28 cellular contexts compared by ENCODE assay signal in the genomic region with DNA sequence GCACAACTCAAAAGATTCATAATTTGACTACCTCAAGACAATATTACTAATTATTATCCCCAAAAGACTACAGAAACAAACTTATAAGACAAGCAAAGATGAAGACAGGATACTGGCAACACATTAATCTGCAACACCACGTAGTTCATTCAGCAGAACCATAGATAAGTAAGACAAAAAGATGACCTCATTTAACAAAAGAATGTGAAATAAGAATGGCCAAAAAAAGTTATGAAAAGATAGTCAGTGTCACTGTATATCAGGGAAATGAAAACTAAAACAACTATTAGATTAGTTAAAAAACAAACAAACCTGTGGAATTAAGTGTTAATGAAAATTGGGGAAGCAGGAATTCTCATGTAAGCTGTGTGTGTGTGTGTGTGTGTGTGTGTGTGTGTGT.
"Had no signal": no experiment of that assay in that cellular context is flagged by ENCODE, and none has a peak within 500 bp of the region (broad histone marks: within the 10 kb centered on the region; RNA-seq: fewer than 3 reads in every experiment).

No MANE protein-coding gene starts in this region.

- H3K36me3 ChIP-seq: adrenal gland, colonic mucosa had no signal

- H3K27ac ChIP-seq: adrenal gland, body of pancreas, colonic mucosa, gastroesophageal sphincter had no signal

- H3K4me1 ChIP-seq: adrenal gland, body of pancreas, colonic mucosa had no signal

- ATAC-seq: activated CD4-positive, alpha-beta T cell treated with anti-CD3 and anti-CD28 coated beads for 36 hours; activated CD8-positive, alpha-beta memory T cell treated with anti-CD3 and anti-CD28 coated beads, Interleukin-2, amount 10 ng/mL, durations not matched to agents 7 days and 5 days; activated CD8-positive, alpha-beta T cell treated with anti-CD3 and anti-CD28 coated beads, Interleukin-2, amount 10 ng/mL, durations not matched to agents 7 days and 5 days; activated naive CD8-positive, alpha-beta T cell treated with anti-CD3 and anti-CD28 coated beads, Interleukin-2, amount 50 U/mL, for 24 hours; body of pancreas; esophagus mucosa; gastroesophageal sphincter had no signal

- H3K4me3 ChIP-seq: adrenal gland, body of pancreas, colonic mucosa, gastroesophageal sphincter had no signal

- H3K4me3 Mint-ChIP-seq: activated CD4-positive, alpha-beta memory T cell treated with anti-CD3 and anti-CD28 coated beads for 36 hours; activated CD4-positive, alpha-beta T cell treated with anti-CD3 and anti-CD28 coated beads for 36 hours; activated CD4-positive, alpha-beta T cell treated with anti-CD3 and anti-CD28 coated beads, Interleukin-2, amount 10 ng/mL, durations not matched to agents 24 days and 14 days; activated CD8-positive, alpha-beta memory T cell treated with anti-CD3 and anti-CD28 coated beads, Interleukin-2, amount 10 ng/mL, durations not matched to agents 7 days and 5 days; activated CD8-positive, alpha-beta T cell treated with anti-CD3 and anti-CD28 coated beads, Interleukin-2, amount 10 ng/mL, durations not matched to agents 7 days and 5 days; activated naive CD4-positive, alpha-beta T cell treated with anti-CD3 and anti-CD28 coated beads for 36 hours; activated naive CD4-positive, alpha-beta T cell treated with anti-CD3 and anti-CD28 coated beads, Interleukin-2, amount 50 U/mL, for 24 hours; activated naive CD8-positive, alpha-beta T cell treated with anti-CD3 and anti-CD28 coated beads for 36 hours; activated naive CD8-positive, alpha-beta T cell treated with anti-CD3 and anti-CD28 coated beads, Interleukin-2, amount 50 U/mL, for 24 hours; activated T-helper 1 cell treated with anti-CD3 and anti-CD28 coated beads, Interleukin-12 subunit alpha, Interleukin-12 subunit beta, Interleukin-2, Interleukin-4 antibody, amounts not matched to agents 30 ng/mL and 10 ng/mL and 1 ng/mL, durations not matched to agents 14 hours and 24 hours and 36 hours had no signal

- DNase-seq: activated CD4-positive, alpha-beta memory T cell treated with anti-CD3 and anti-CD28 coated beads for 36 hours; activated CD4-positive, alpha-beta T cell treated with anti-CD3 and anti-CD28 coated beads for 36 hours; activated CD4-positive, alpha-beta T cell treated with anti-CD3 and anti-CD28 coated beads, Interleukin-2, amount 10 ng/mL, durations not matched to agents 24 days and 14 days; activated CD4-positive, CD25-positive, alpha-beta regulatory T cell; activated CD4-positive, CD25-positive, alpha-beta regulatory T cell treated with anti-CD3 and anti-CD28 coated beads, Interleukin-2, amount 50 U/mL, for 72 hours; activated CD8-positive, alpha-beta memory T cell treated with anti-CD3 and anti-CD28 coated beads, Interleukin-2, amount 10 ng/mL, durations not matched to agents 7 days and 5 days; activated CD8-positive, alpha-beta memory T cell treated with anti-CD3 and anti-CD28 coated beads, Interleukin-2, amount 50 U/mL, for 4 hours; activated CD8-positive, alpha-beta T cell treated with anti-CD3 and anti-CD28 coated beads, Interleukin-2, amount 10 ng/mL, durations not matched to agents 7 days and 5 days; activated effector memory CD4-positive, alpha-beta T cell treated with anti-CD3 and anti-CD28 coated beads, Interleukin-2, amount 50 U/mL, for 16 hours; activated naive CD4-positive, alpha-beta T cell treated with anti-CD3 and anti-CD28 coated beads for 36 hours; activated naive CD8-positive, alpha-beta T cell treated with anti-CD3 and anti-CD28 coated beads for 36 hours; activated naive CD8-positive, alpha-beta T cell treated with anti-CD3 and anti-CD28 coated beads, Interleukin-2, amount 50 U/mL, for 24 hours; activated T-cell treated with anti-CD3 and anti-CD28 coated beads, Interleukin-2, amount 50 U/mL, for 1 hour; activated T-cell treated with anti-CD3 and anti-CD28 coated beads, Interleukin-2, amount 50 U/mL, for 48 hours; adrenal gland; amygdala; aorta; body of pancreas; caudate nucleus; colonic mucosa; effector CD8-positive, alpha-beta T cell; foreskin melanocyte; T-helper 2 cell had no signal

- H3K27ac Mint-ChIP-seq: activated CD4-positive, alpha-beta memory T cell treated with anti-CD3 and anti-CD28 coated beads for 36 hours; activated CD4-positive, alpha-beta T cell treated with anti-CD3 and anti-CD28 coated beads for 36 hours; activated CD4-positive, alpha-beta T cell treated with anti-CD3 and anti-CD28 coated beads, Interleukin-2, amount 10 ng/mL, durations not matched to agents 24 days and 14 days; activated CD8-positive, alpha-beta memory T cell treated with anti-CD3 and anti-CD28 coated beads, Interleukin-2, amount 10 ng/mL, durations not matched to agents 7 days and 5 days; activated CD8-positive, alpha-beta T cell treated with anti-CD3 and anti-CD28 coated beads, Interleukin-2, amount 10 ng/mL, durations not matched to agents 7 days and 5 days; activated naive CD4-positive, alpha-beta T cell treated with anti-CD3 and anti-CD28 coated beads for 36 hours; activated naive CD4-positive, alpha-beta T cell treated with anti-CD3 and anti-CD28 coated beads, Interleukin-2, amount 50 U/mL, for 24 hours; activated naive CD8-positive, alpha-beta T cell treated with anti-CD3 and anti-CD28 coated beads for 36 hours; activated naive CD8-positive, alpha-beta T cell treated with anti-CD3 and anti-CD28 coated beads, Interleukin-2, amount 50 U/mL, for 24 hours; activated T-helper 1 cell treated with anti-CD3 and anti-CD28 coated beads, Interleukin-12 subunit alpha, Interleukin-12 subunit beta, Interleukin-2, Interleukin-4 antibody, amounts not matched to agents 30 ng/mL and 10 ng/mL and 1 ng/mL, durations not matched to agents 14 hours and 24 hours and 36 hours; activated T-helper 2 cell treated with anti-CD3 and anti-CD28 coated beads, Interferon-gamma antibody, Interleukin-2, Interleukin-4, amounts not matched to agents 10 μg/mL and 5 μg/mL and 100 μg/mL, durations not matched to agents 14 hours and 24 hours and 36 hours had no signal

- H3K27me3 ChIP-seq: adrenal gland, body of pancreas, colonic mucosa, gastroesophageal sphincter had no signal

- H3K9me3 ChIP-seq: adrenal gland, body of pancreas, colonic mucosa, gastroesophageal sphincter had no signal

- H3K9me3 Mint-ChIP-seq: activated CD4-positive, alpha-beta memory T cell treated with anti-CD3 and anti-CD28 coated beads for 36 hours; activated CD4-positive, alpha-beta T cell treated with anti-CD3 and anti-CD28 coated beads, Interleukin-2, amount 10 ng/mL, durations not matched to agents 24 days and 14 days; activated naive CD4-positive, alpha-beta T cell treated with anti-CD3 and anti-CD28 coated beads for 36 hours; activated naive CD4-positive, alpha-beta T cell treated with anti-CD3 and anti-CD28 coated beads, Interleukin-2, amount 50 U/mL, for 24 hours; activated naive CD8-positive, alpha-beta T cell treated with anti-CD3 and anti-CD28 coated beads for 36 hours; activated naive CD8-positive, alpha-beta T cell treated with anti-CD3 and anti-CD28 coated beads, Interleukin-2, amount 50 U/mL, for 24 hours; activated T-helper 1 cell treated with anti-CD3 and anti-CD28 coated beads, Interleukin-12 subunit alpha, Interleukin-12 subunit beta, Interleukin-2, Interleukin-4 antibody, amounts not matched to agents 30 ng/mL and 10 ng/mL and 1 ng/mL, durations not matched to agents 14 hours and 24 hours and 36 hours; activated T-helper 2 cell treated with anti-CD3 and anti-CD28 coated beads, Interferon-gamma antibody, Interleukin-2, Interleukin-4, amounts not matched to agents 10 μg/mL and 5 μg/mL and 100 μg/mL, durations not matched to agents 14 hours and 24 hours and 36 hours had no signal

- H3K27me3 Mint-ChIP-seq: activated CD4-positive, alpha-beta memory T cell treated with anti-CD3 and anti-CD28 coated beads for 36 hours; activated CD4-positive, alpha-beta T cell treated with anti-CD3 and anti-CD28 coated beads for 36 hours; activated CD4-positive, alpha-beta T cell treated with anti-CD3 and anti-CD28 coated beads, Interleukin-2, amount 10 ng/mL, durations not matched to agents 24 days and 14 days; activated CD8-positive, alpha-beta memory T cell treated with anti-CD3 and anti-CD28 coated beads, Interleukin-2, amount 10 ng/mL, durations not matched to agents 7 days and 5 days; activated naive CD4-positive, alpha-beta T cell treated with anti-CD3 and anti-CD28 coated beads, Interleukin-2, amount 50 U/mL, for 24 hours; activated naive CD8-positive, alpha-beta T cell treated with anti-CD3 and anti-CD28 coated beads for 36 hours; activated naive CD8-positive, alpha-beta T cell treated with anti-CD3 and anti-CD28 coated beads, Interleukin-2, amount 50 U/mL, for 24 hours had no signal
